30 cellular contexts compared by ENCODE assay signal in the genomic region with DNA sequence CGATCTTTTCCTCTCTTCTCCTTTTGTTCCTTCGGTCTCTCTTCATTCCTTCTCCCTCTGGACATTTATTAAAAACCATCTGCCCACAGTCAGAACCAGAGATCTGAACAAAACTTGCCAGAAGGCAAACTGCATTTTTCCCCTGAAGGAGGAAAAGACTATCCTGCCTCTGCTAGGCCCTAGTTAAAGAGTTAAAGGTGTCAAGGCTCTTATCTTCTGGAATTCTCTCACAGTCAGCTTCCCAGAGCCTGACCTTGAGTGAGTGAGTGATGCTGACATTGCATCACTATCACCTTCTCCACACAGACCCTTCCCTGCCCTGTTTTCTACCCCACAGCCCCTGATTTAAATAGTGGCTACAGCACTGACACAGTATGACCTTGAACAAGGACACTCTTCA. TPM values are rescaled to one million over a fixed set of nuclear protein-coding genes. Genes with fewer than 3 reads are reported as not detected.
"Had no signal": no experiment of that assay in that cellular context is flagged by ENCODE, and none has a peak within 500 bp of the region (broad histone marks: within the 10 kb centered on the region; RNA-seq: fewer than 3 reads in every experiment).

No MANE protein-coding gene starts in this region.

- H3K9me3 Mint-ChIP-seq: activated naive CD8-positive, alpha-beta T cell treated with anti-CD3 and anti-CD28 coated beads, Interleukin-2, amount 10 ng/mL, durations not matched to agents 7 days and 5 days; T-helper 1 cell treated with Interleukin-12 subunit alpha and Interleukin-12 subunit beta and Interleukin-4 antibody, amounts not matched to agents 30 μg/mL and 1 μg/mL, for 36 hours had no signal

- H3K4me1 ChIP-seq: adrenal gland, breast epithelium had no signal

- H3K4me1 Mint-ChIP-seq: activated naive CD8-positive, alpha-beta T cell treated with anti-CD3 and anti-CD28 coated beads, Interleukin-2, amount 10 ng/mL, durations not matched to agents 7 days and 5 days; IgD-negative memory B cell had no signal

- H3K27ac ChIP-seq: adrenal gland, breast epithelium, SJSA1 had no signal

- H3K4me3 ChIP-seq: adrenal gland, breast epithelium, SJSA1 had no signal

- H3K36me3 ChIP-seq: adrenal gland, breast epithelium, SJSA1 had no signal

- H3K4me3 Mint-ChIP-seq: activated naive CD8-positive, alpha-beta T cell treated with anti-CD3 and anti-CD28 coated beads, Interleukin-2, amount 10 ng/mL, durations not matched to agents 7 days and 5 days; IgD-negative memory B cell; T-helper 1 cell treated with Interleukin-12 subunit alpha and Interleukin-12 subunit beta and Interleukin-4 antibody, amounts not matched to agents 30 μg/mL and 1 μg/mL, for 36 hours; WTC11 had no signal

- H3K27ac Mint-ChIP-seq: activated naive CD8-positive, alpha-beta T cell treated with anti-CD3 and anti-CD28 coated beads, Interleukin-2, amount 10 ng/mL, durations not matched to agents 7 days and 5 days; IgD-negative memory B cell; T-helper 1 cell treated with Interleukin-12 subunit alpha and Interleukin-12 subunit beta and Interleukin-4 antibody, amounts not matched to agents 30 μg/mL and 1 μg/mL, for 36 hours; WTC11 had no signal

- H3K27me3 ChIP-seq: adrenal gland, breast epithelium had no signal

- ATAC-seq: Panc1, SK-N-SH treated with all-trans-retinoic acid at 6 μM for 48 hours, WTC11 had no signal

- H3K36me3 Mint-ChIP-seq: activated naive CD8-positive, alpha-beta T cell treated with anti-CD3 and anti-CD28 coated beads, Interleukin-2, amount 10 ng/mL, durations not matched to agents 7 days and 5 days; IgD-negative memory B cell; WTC11 had no signal

- H3K9me3 ChIP-seq: adrenal gland, breast epithelium, SJSA1 had no signal

- DNase-seq: activated CD4-positive, alpha-beta T cell treated with anti-CD3 and anti-CD28 coated beads for 48 hours; activated CD4-positive, alpha-beta T cell treated with anti-CD3 and anti-CD28 coated beads, Interleukin-2, amount 50 U/mL, for 48 hours; activated CD4-positive, CD25-positive, alpha-beta regulatory T cell treated with anti-CD3 and anti-CD28 coated beads, Interleukin-2, amount 50 U/mL, for 72 hours; activated CD8-positive, alpha-beta memory T cell treated with anti-CD3 and anti-CD28 coated beads, Interleukin-2, amount 50 U/mL, for 4 hours; activated naive CD4-positive, alpha-beta T cell treated with anti-CD3 and anti-CD28 coated beads, Interleukin-2, amount 50 U/mL, for 16 hours; activated naive CD8-positive, alpha-beta T cell treated with anti-CD3 and anti-CD28 coated beads, Interleukin-2, amount 10 ng/mL, durations not matched to agents 7 days and 5 days; activated T-cell treated with anti-CD3 and anti-CD28 coated beads, Interleukin-2, amount 50 U/mL, for 1 hour; adrenal gland; anterior cingulate cortex; KG1; NCI-H1048; NCI-H146; NCI-H1930; NCI-H2171; NCI-H2227 treated with DMSO at 0.1 percent for 48 hours; NCI-H446 treated with DMSO at 0.1 percent for 48 hours; NCI-H526; NCI-H774; OCI-M1; RPMI8226; SHP77 had no signal

RNA-seq across cellular contexts. Expression of gene FRMPD2, which starts 16.4 kb away (rescaled TPM):
- total RNA-seq: activated naive CD8-positive, alpha-beta T cell treated with anti-CD3 and anti-CD28 coated beads, Interleukin-2, amount 10 ng/mL, durations not matched to agents 7 days and 5 days; LHCN-M2; M059J had no signal
- polyA plus RNA-seq: adrenal gland, IgD-negative memory B cell had no signal
